ENCODE assay signal across 1 cellular context in genomic region chr9:79632060-79632459, GRCh38.
TF ChIP-seq lines count a peak whose summit lies in the region.

No MANE protein-coding gene starts in this region.

TF ChIP-seq in WTC11, 78 proteins besides CTCF, POLR2A, EP300 and RAD21 (continued from another document):
- TF ChIP-seq STAT6 (CRISPR knock-in tag; conservative IDR thresholded peaks at IDR 0.05; ENCODE audit: low read depth) (no peak), ZNF281 (CRISPR knock-in tag; IDR thresholded peaks at IDR 0.05) (no peak), USF2 (CRISPR knock-in tag; IDR thresholded peaks at IDR 0.05) (no peak), CREM (CRISPR knock-in tag; IDR thresholded peaks at IDR 0.05) (no peak), GRHL2 (CRISPR knock-in tag; IDR thresholded peaks at IDR 0.05; ENCODE audit: insufficient replicate concordance, severe bottlenecking) (no peak), PRDM15 (CRISPR knock-in tag; IDR thresholded peaks at IDR 0.05) (no peak), ATF6 (CRISPR knock-in tag; IDR thresholded peaks at IDR 0.05) (no peak), AR (CRISPR knock-in tag; IDR thresholded peaks at IDR 0.05) (no peak), SP1 (CRISPR knock-in tag; conservative IDR thresholded peaks at IDR 0.05) (no peak), OVOL2 (CRISPR knock-in tag; IDR thresholded peaks at IDR 0.05; ENCODE audit: borderline replicate concordance) (no peak), KAT7 (CRISPR knock-in tag; IDR thresholded peaks at IDR 0.05; ENCODE audit: borderline replicate concordance) (no peak), ZNF423 (CRISPR knock-in tag; IDR thresholded peaks at IDR 0.05) (no peak)
TF ChIP-seq in WTC11: peak in this region for 0.
